19 cellular contexts compared by ENCODE assay signal in genomic region chr10:30722956-30723355, GRCh38.
A peak's percentile ranks its signal among the peaks of the same experiment; 100 is the strongest.
DNase-seq lines count a peak whose midpoint lies in the region; ATAC-seq, FAIRE-seq and TF ChIP-seq lines count a peak whose summit lies in the region.
"Had no signal": no experiment of that assay in that cellular context is flagged by ENCODE, and none has a peak within 500 bp of the region (broad histone marks: within the 10 kb centered on the region; RNA-seq: fewer than 3 reads in every experiment).

No MANE protein-coding gene starts in this region.

- no peak overlapping the region for H4K8ac ChIP-seq in neuronal stem cell (ENCODE audit: low read depth, low read length)

- no peak for DNase-seq in GM12891 (ENCODE audit: insufficient read length, low spot score)
- DNase-seq in MV-4-11 (lab: John Stamatoyannopoulos, UW): peak; percentile 34
- DNase-seq in activated B cell treated with CpG ODN at 0.5 μM for 24 hours: no peak
- no peak for DNase-seq in neuronal stem cell (ENCODE audit: low spot score)
- no peak for DNase-seq in retina
- DNase-seq in NCI-H2171 (lab: John Stamatoyannopoulos, UW): no peak
- DNase-seq: AML-193; CD4-positive, alpha-beta memory T cell; DND-41; GF-D8; NCI-H1105; NCI-H187; NCI-H446; NCI-H748 treated with DMSO at 0.1 percent for 48 hours; Peyer's patch; Right ventricle myocardium superior; SK-N-SH had no signal

- H3K79me1 ChIP-seq in neuronal stem cell (ENCODE audit: low read depth, low read length): no peaks in the 10 kb centered on the region

- H2BK5ac ChIP-seq in neuronal stem cell (ENCODE audit: low read length): no peak overlapping the region

- no peak overlapping the region for H3K14ac ChIP-seq in neuronal stem cell (ENCODE audit: low read length)

- POLR2A ChIA-PET in activated B cell treated with CpG ODN at 0.5 μM for 24 hours (lab: Charles Lee): interaction anchor here (0.6 kb wide), 1 partner anchor 411 kb away, joined by 3 read pairs; no protein-coding TSS in a partner anchor

- H2BK120ac ChIP-seq in neuronal stem cell (ENCODE audit: low read depth, low read length): no peak overlapping the region

- no peak overlapping the region for H3K27ac ChIP-seq in neuronal stem cell (replicated peaks; ENCODE audit: low read length)
- H3K27ac ChIP-seq: Peyer's patch had no signal

- no peak for TF ChIP-seq CTCF in activated B cell treated with CpG ODN at 0.5 μM for 24 hours (IDR thresholded peaks at IDR 0.05)

- no CpG with 5 or more reads among the region's 2 CpGs for WGBS in neuronal stem cell (ENCODE audit: extremely low coverage in 2 of 2, insufficient read length in 2 of 2, insufficient replicate concordance in 1 of 2), 2 donors

- H3K4me1 ChIP-seq in neuronal stem cell (ENCODE audit: control insufficient read depth in 2 of 2, insufficient read depth in 1 of 2, low read depth in 1 of 2, low read length in 2 of 2): no peaks in the 10 kb centered on the region
- H3K4me1 ChIP-seq: Peyer's patch had no signal

- no peaks in the 10 kb centered on the region for H3K36me3 ChIP-seq in neuronal stem cell (replicated peaks in 1 of 2; ENCODE audit: control insufficient read depth in 2 of 2, insufficient read depth in 2 of 2, low read length in 2 of 2)
- H3K36me3 ChIP-seq: Peyer's patch had no signal

- H3K9me3 ChIP-seq in neuronal stem cell (replicated peaks in 1 of 2; ENCODE audit: control insufficient read depth in 2 of 2, insufficient read depth in 1 of 2, low read depth in 1 of 2, low read length in 2 of 2): no peaks in the 10 kb centered on the region
- H3K9me3 ChIP-seq: Peyer's patch, SK-N-SH had no signal

- no peak for TF ChIP-seq POLR2A in GM12891 (IDR thresholded peaks at IDR 0.05; ENCODE audit: low read depth, low read length)

- peak overlapping the region; percentile 40 for H2AFZ ChIP-seq in neuronal stem cell (ENCODE audit: low read length)

- H3K9me3 Mint-ChIP-seq in activated B cell treated with CpG ODN at 0.5 μM for 24 hours: no peaks in the 10 kb centered on the region
- H3K9me3 Mint-ChIP-seq: CD4-positive, alpha-beta memory T cell had no signal

- no peak overlapping the region for H3K4ac ChIP-seq in neuronal stem cell (ENCODE audit: low read length)

- no peak overlapping the region for H3K4me3 ChIP-seq in neuronal stem cell (ENCODE audit: low read length in 2 of 2)
- H3K4me3 ChIP-seq: Peyer's patch had no signal

- intact Hi-C loops in activated B cell treated with CpG ODN at 0.5 μM for 24 hours (cut with micrococcal nuclease): no loop called here

- ATAC-seq in activated B cell treated with CpG ODN at 0.5 μM for 24 hours (ENCODE audit: low read depth) (peak; percentile 29), GM18907 (IDR thresholded peaks at IDR 0.05; ENCODE audit: unreplicated experiment) (no peak)

- H3K27ac Mint-ChIP-seq in activated B cell treated with CpG ODN at 0.5 μM for 24 hours: no peak overlapping the region

- H3K9ac ChIP-seq in neuronal stem cell (ENCODE audit: low read depth, low read length, poor library complexity): no peak overlapping the region
- H3K9ac ChIP-seq: SK-N-SH had no signal

- H3K23ac ChIP-seq in neuronal stem cell (ENCODE audit: low read depth, low read length, poor library complexity): no peak overlapping the region

- CTCF ChIA-PET in activated B cell treated with CpG ODN at 0.5 μM for 24 hours (lab: Charles Lee): interaction anchor here (1.1 to 4.8 kb wide), 5 partner anchors 35 to 1047 kb away, joined by 4 to 19 read pairs (median 4); no protein-coding TSS in a partner anchor

- H4K91ac ChIP-seq in neuronal stem cell (ENCODE audit: low read depth, low read length, poor library complexity): no peak overlapping the region

- FAIRE-seq in GM12891 (lab: Jason Lieb, UNC): no peak
- FAIRE-seq: H54 had no signal

- peaks cover 0 to 6% (median 0%) of the 10 kb centered on the region in 3 experiments for H3K27me3 ChIP-seq in neuronal stem cell (ENCODE audit: control insufficient read depth in 3 of 3, insufficient read depth in 3 of 3, low read depth in 1 of 3, low read length in 3 of 3)
- H3K27me3 ChIP-seq: Peyer's patch had no signal

- H2AK5ac ChIP-seq in neuronal stem cell (ENCODE audit: low read depth, low read length): no peak overlapping the region

- H3K4me1 Mint-ChIP-seq in activated B cell treated with CpG ODN at 0.5 μM for 24 hours: peaks cover 15% of the 10 kb centered on the region

- H2BK12ac ChIP-seq in neuronal stem cell (ENCODE audit: low read length): no peak overlapping the region

- H3K4me3 Mint-ChIP-seq in activated B cell treated with CpG ODN at 0.5 μM for 24 hours: no peak overlapping the region
- H3K4me3 Mint-ChIP-seq: CD4-positive, alpha-beta memory T cell had no signal

- no peak overlapping the region for H3K18ac ChIP-seq in neuronal stem cell (ENCODE audit: low read length)

- H3K4me2 ChIP-seq in neuronal stem cell (ENCODE audit: insufficient read depth, low read length, poor library complexity, severe bottlenecking): no peak overlapping the region
- H3K4me2 ChIP-seq: SK-N-SH had no signal

- H2BK15ac ChIP-seq in neuronal stem cell (ENCODE audit: low read length): no peak overlapping the region

- peaks cover 21% of the 10 kb centered on the region for H3K27me3 Mint-ChIP-seq in activated B cell treated with CpG ODN at 0.5 μM for 24 hours
- H3K27me3 Mint-ChIP-seq: CD4-positive, alpha-beta memory T cell had no signal

- no peaks in the 10 kb centered on the region for H3K36me3 Mint-ChIP-seq in activated B cell treated with CpG ODN at 0.5 μM for 24 hours (ENCODE audit: low read depth)
- H3K36me3 Mint-ChIP-seq: CD4-positive, alpha-beta memory T cell had no signal

TF ChIP-seq in GM12891, 5 proteins besides CTCF, POLR2A, EP300 and RAD21:
- no peak for TF ChIP-seq POU2F2 (IDR thresholded peaks at IDR 0.05; ENCODE audit: low read depth, low read length)
- TF ChIP-seq SPI1 (IDR thresholded peaks at IDR 0.05; ENCODE audit: low read depth, low read length): peak; percentile 87
- TF ChIP-seq TAF1 (IDR thresholded peaks at IDR 0.05; ENCODE audit: low read depth, low read length): no peak
